In genomic region chr1:24390924-24391782, GRCh38 we compare ENCODE assay signal across 2 cellular contexts.
TF ChIP-seq lines count a peak whose summit lies in the region.

No MANE protein-coding gene starts in this region.

TF ChIP-seq in GM12891, 5 proteins besides CTCF, POLR2A, EP300 and RAD21:
- TF ChIP-seq POU2F2 (IDR thresholded peaks at IDR 0.05; ENCODE audit: low read depth, low read length) (no peak), POLR2AphosphoS5 (IDR thresholded peaks at IDR 0.05; ENCODE audit: low read depth, low read length) (no peak), PAX5 (IDR thresholded peaks at IDR 0.05; ENCODE audit: insufficient read depth, low read length, severe bottlenecking) (no peak), SPI1 (IDR thresholded peaks at IDR 0.05; ENCODE audit: low read depth, low read length) (no peak), TAF1 (IDR thresholded peaks at IDR 0.05; ENCODE audit: low read depth, low read length) (no peak)

TF ChIP-seq in IMR-90, 13 proteins besides CTCF, POLR2A, EP300 and RAD21:
- TF ChIP-seq FOS (IDR thresholded peaks at IDR 0.05; ENCODE audit: low read depth, low read length): no peak
- TF ChIP-seq BHLHE40 (IDR thresholded peaks at IDR 0.05; ENCODE audit: low read depth, low read length): peak; percentile 73
- no peak for TF ChIP-seq MAZ (IDR thresholded peaks at IDR 0.05; ENCODE audit: borderline replicate concordance, low read depth, low read length)
- peak; percentile 99 for TF ChIP-seq SMC3 (IDR thresholded peaks at IDR 0.05; ENCODE audit: low read depth, low read length)
- no peak for TF ChIP-seq ELK1 (IDR thresholded peaks at IDR 0.05; ENCODE audit: borderline replicate concordance, low read depth, low read length)
- peak; percentile 39; the same call in 1 of the 2 replicates for TF ChIP-seq CEBPB (IDR thresholded peaks at IDR 0.05; ENCODE audit: low read depth, low read length)
- no peak; the same call in 1 of the 2 replicates for TF ChIP-seq CHD1 (IDR thresholded peaks at IDR 0.05; ENCODE audit: low read depth, low read length)
